ENCODE assay signal across 11 cellular contexts in genomic region chr4:103996059-103996458, GRCh38.
DNase-seq lines count a peak whose midpoint lies in the region; ATAC-seq and TF ChIP-seq lines count a peak whose summit lies in the region.
"Had no signal": no experiment of that assay in that cellular context is flagged by ENCODE, and none has a peak within 500 bp of the region (broad histone marks: within the 10 kb centered on the region; RNA-seq: fewer than 3 reads in every experiment).

No MANE protein-coding gene starts in this region.

- peak overlapping the region in 4 of 5 experiments; percentile 34 to 67 (median 61) for H3K4me3 Mint-ChIP-seq in brain
- H3K4me3 Mint-ChIP-seq in mesothelial cell of epicardium, result no peak overlapping the region

- ATAC-seq in HG02840 (IDR thresholded peaks at IDR 0.05; ENCODE audit: low FRiP score, unreplicated experiment), result no peak

- DNase-seq in ELF-1 (ENCODE audit: low read depth, low spot score) (peak; percentile 23), NCI-H2227 (lab: John Stamatoyannopoulos, UW; ENCODE audit: unreplicated experiment) (peak; percentile 50), mesothelial cell of epicardium (ENCODE audit: low spot score in 2 of 2, unreplicated experiment in 2 of 2) (no peak), GM19240 (ENCODE audit: insufficient read length, low spot score) (no peak), activated gamma-delta T cell (lab: John Stamatoyannopoulos, UW) (no peak)
- DNase-seq in activated CD4-positive, alpha-beta T cell treated with anti-CD3 and anti-CD28 coated beads, Interleukin-2, amount 50 U/mL, for 4 hours, result no peak
- DNase-seq: activated CD8-positive, alpha-beta memory T cell treated with anti-CD3 and anti-CD28 coated beads, Interleukin-2, amount 50 U/mL, for 4 hours; spleen; tibial artery had no signal

- TF ChIP-seq CTCF in brain (conservative IDR thresholded peaks at IDR 0.05) (peak in 1 of 2 experiments; percentile 56), mesothelial cell of epicardium (IDR thresholded peaks at IDR 0.05; ENCODE audit: unreplicated experiment) (no peak)

- peaks cover 4% of the 10 kb centered on the region for H3K27me3 Mint-ChIP-seq in brain
- H3K27me3 Mint-ChIP-seq in mesothelial cell of epicardium (ENCODE audit: low read depth), result no peaks in the 10 kb centered on the region

- H3K36me3 Mint-ChIP-seq in brain (peaks cover 4% of the 10 kb centered on the region), mesothelial cell of epicardium (peaks cover 9% of the 10 kb centered on the region)

- H3K27ac Mint-ChIP-seq in brain (peak overlapping the region in 4 of 5 experiments; percentile 82 to 92 (median 85)), mesothelial cell of epicardium (peak overlapping the region; percentile 51)

- H3K4me1 Mint-ChIP-seq in brain (peaks cover 25% of the 10 kb centered on the region), mesothelial cell of epicardium (peaks cover 20% of the 10 kb centered on the region)

- H3K9me3 Mint-ChIP-seq in brain (peaks cover 9 to 15% (median 12%) of the 10 kb centered on the region in 5 experiments), mesothelial cell of epicardium (peaks cover 14% of the 10 kb centered on the region)

Comparison
In these comparisons a context has a peak if more than half of its experiments do, and no peak if none do; other contexts are left out.
1. DNase-seq: peak in ELF-1 (single experiment) and NCI-H2227 (single experiment); none in mesothelial cell of epicardium (0 of 2), GM19240 (single experiment), activated gamma-delta T cell (single experiment) and activated CD4-positive, alpha-beta T cell treated with anti-CD3 and anti-CD28 coated beads, Interleukin-2, amount 50 U/mL, for 4 hours (0 of 2).